Comparison of ENCODE assay signal across 1 cellular context in the genomic region with DNA sequence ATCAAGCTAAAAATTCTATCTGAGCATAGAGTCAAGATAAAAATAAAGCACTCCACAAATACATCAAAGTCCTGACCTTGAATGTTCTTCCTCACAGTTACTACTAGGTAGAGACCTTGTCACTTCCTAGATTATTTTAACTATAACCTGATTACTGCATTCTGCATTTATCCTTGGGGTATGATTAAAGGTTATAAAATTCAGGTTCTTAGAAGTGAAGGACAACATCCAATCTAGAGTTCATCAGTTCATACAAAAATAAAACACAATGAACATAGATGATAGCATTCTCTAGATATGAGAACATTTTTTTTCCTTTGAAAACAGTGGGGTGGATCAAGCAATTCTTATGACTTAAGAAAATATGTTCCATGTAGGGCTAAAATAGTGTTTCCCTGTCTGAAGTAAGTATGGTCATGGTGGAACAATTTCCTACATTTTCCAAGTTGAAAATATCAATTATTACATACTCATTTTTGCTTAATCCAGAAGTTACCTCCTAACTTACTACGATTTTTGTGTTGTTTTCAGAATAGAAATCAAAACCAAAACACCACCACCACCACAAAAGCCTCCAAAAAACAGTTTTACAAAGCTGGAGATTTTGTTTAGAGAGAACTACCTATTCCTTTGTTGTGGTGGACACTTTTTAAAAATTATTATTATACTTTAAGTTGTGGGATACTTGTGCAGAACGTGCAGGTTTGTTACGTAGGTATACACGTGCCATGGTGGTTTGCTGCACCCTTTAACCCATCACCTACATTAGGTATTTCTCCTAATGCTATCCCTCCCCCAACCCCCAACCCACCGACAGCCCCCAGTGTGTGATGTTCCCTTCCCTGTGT.
A peak's percentile ranks its signal among the peaks of the same experiment; 100 is the strongest.
TF ChIP-seq lines count a peak whose summit lies in the region.

No MANE protein-coding gene starts in this region.

TF ChIP-seq in GM12878, 131 proteins besides CTCF, POLR2A, EP300 and RAD21:
- TF ChIP-seq MTA3 (IDR thresholded peaks at IDR 0.05; ENCODE audit: borderline replicate concordance, low read length) (no peak), MTA2 (IDR thresholded peaks at IDR 0.05; ENCODE audit: low read depth) (0 out of 2 replicates have a peak, but pooled peaks have one; percentile 18), RUNX3 (IDR thresholded peaks at IDR 0.05; ENCODE audit: low read length) (0 out of 2 replicates have a peak, but pooled peaks have one; percentile 29), SKIL (IDR thresholded peaks at IDR 0.05; ENCODE audit: low read depth, poor library complexity, severe bottlenecking) (no peak), HDAC2 (IDR thresholded peaks at IDR 0.05) (no peak), LARP7 (IDR thresholded peaks at IDR 0.05) (no peak), BHLHE40 (IDR thresholded peaks at IDR 0.05; ENCODE audit: borderline replicate concordance in 1 of 2, low read depth in 2 of 2, low read length in 1 of 2) (peak; percentile 60 to 75; a peak in 3 of 4 replicates), MEF2B (IDR thresholded peaks at IDR 0.05; ENCODE audit: partially characterized antibody, poor library complexity, severe bottlenecking) (peak; percentile 12), ZNF24 (IDR thresholded peaks at IDR 0.05) (no peak), SMAD1 (IDR thresholded peaks at IDR 0.05; ENCODE audit: low read depth, partially characterized antibody) (no peak), HDGF (IDR thresholded peaks at IDR 0.05) (no peak)
- TF ChIP-seq, protein P1, sequence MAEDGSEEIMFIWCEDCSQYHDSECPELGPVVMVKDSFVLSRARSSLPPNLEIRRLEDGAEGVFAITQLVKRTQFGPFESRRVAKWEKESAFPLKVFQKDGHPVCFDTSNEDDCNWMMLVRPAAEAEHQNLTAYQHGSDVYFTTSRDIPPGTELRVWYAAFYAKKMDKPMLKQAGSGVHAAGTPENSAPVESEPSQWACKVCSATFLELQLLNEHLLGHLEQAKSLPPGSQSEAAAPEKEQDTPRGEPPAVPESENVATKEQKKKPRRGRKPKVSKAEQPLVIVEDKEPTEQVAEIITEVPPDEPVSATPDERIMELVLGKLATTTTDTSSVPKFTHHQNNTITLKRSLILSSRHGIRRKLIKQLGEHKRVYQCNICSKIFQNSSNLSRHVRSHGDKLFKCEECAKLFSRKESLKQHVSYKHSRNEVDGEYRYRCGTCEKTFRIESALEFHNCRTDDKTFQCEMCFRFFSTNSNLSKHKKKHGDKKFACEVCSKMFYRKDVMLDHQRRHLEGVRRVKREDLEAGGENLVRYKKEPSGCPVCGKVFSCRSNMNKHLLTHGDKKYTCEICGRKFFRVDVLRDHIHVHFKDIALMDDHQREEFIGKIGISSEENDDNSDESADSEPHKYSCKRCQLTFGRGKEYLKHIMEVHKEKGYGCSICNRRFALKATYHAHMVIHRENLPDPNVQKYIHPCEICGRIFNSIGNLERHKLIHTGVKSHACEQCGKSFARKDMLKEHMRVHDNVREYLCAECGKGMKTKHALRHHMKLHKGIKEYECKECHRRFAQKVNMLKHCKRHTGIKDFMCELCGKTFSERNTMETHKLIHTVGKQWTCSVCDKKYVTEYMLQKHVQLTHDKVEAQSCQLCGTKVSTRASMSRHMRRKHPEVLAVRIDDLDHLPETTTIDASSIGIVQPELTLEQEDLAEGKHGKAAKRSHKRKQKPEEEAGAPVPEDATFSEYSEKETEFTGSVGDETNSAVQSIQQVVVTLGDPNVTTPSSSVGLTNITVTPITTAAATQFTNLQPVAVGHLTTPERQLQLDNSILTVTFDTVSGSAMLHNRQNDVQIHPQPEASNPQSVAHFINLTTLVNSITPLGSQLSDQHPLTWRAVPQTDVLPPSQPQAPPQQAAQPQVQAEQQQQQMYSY (CRISPR knock-in tag; IDR thresholded peaks at IDR 0.05): no peak
TF ChIP-seq in GM12878: peak in this region for 4.
